12 cellular contexts compared by ENCODE assay signal in the genomic region with DNA sequence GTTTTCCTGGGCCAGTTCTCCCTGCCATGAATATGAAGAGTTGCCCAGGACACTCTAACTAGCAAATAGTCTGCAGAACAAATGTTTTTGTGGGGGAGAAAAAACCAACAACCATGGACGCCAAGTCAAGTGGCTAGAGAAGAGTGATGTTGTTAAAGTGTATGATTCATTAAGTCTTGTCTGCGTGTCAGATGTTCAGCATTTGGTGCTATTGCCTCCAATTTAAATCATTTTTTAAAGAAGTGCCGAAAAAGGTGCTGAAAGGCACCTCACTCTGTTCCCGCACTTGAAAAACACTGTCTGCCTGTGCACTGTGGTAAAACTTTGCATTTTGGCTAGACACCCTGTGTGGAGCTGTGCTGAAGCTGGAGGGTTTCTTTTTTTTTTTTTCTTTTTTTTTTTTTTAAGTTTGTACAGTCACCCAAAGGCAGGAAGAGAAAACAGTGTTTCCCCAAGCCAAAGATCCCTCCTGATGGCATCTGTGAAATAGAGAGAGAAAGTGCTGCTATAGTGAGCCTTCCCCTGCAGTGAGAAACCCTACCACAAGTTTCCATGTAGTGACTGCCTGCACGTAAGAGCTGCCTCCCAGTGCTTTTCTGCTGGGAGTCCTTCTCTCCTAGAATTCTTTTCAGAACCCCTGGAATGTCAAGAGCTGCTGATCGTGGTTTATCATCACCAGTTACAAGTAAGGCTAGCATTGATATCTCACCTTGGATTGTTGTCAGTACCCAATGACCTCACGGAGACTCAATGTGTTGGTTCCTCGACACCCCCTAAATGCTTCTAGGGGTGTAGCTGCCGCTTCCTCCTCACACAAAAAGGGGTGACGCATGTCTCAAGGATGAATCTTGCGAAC.
DNase-seq lines count a peak whose midpoint lies in the region; ATAC-seq and TF ChIP-seq lines count a peak whose summit lies in the region.
"Had no signal": no experiment of that assay in that cellular context is flagged by ENCODE, and none has a peak within 500 bp of the region (broad histone marks: within the 10 kb centered on the region; RNA-seq: fewer than 3 reads in every experiment).

No MANE protein-coding gene starts in this region.

- H3K36me3 Mint-ChIP-seq in nephron progenitor cell (ENCODE audit: low read depth): no peaks in the 10 kb centered on the region
- no peaks in the 10 kb centered on the region for H3K36me3 Mint-ChIP-seq in activated CD8-positive, alpha-beta memory T cell treated with anti-CD3 and anti-CD28 coated beads, Interleukin-2, amount 10 ng/mL, durations not matched to agents 7 days and 5 days

- no peaks in the 10 kb centered on the region for H3K9me3 ChIP-seq in upper lobe of right lung
- H3K9me3 ChIP-seq: neutrophil, thoracic aorta had no signal

- H3K4me3 ChIP-seq in upper lobe of right lung: no peak overlapping the region
- H3K4me3 ChIP-seq: thoracic aorta had no signal

- no peak for DNase-seq in nephron progenitor cell
- DNase-seq in activated CD8-positive, alpha-beta memory T cell treated with anti-CD3 and anti-CD28 coated beads, Interleukin-2, amount 10 ng/mL, durations not matched to agents 7 days and 5 days: no peak
- DNase-seq in upper lobe of right lung: no peak
- no peak for DNase-seq in NCI-H748 (lab: John Stamatoyannopoulos, UW; ENCODE audit: unreplicated experiment)
- DNase-seq: NCI-H1694 treated with DMSO at 0.1 percent for 48 hours; stimulated activated CD4-positive, alpha-beta T cell treated with anti-CD3 and anti-CD28 coated beads, Interleukin-2, amount 100 ng/mL, for 24 hours had no signal

- peak overlapping the region; percentile 93 for H3K27ac Mint-ChIP-seq in nephron progenitor cell
- H3K27ac Mint-ChIP-seq in activated CD8-positive, alpha-beta memory T cell treated with anti-CD3 and anti-CD28 coated beads, Interleukin-2, amount 10 ng/mL, durations not matched to agents 7 days and 5 days: no peak overlapping the region

- H3K4me3 Mint-ChIP-seq in nephron progenitor cell: no peak overlapping the region
- no peak overlapping the region for H3K4me3 Mint-ChIP-seq in activated CD8-positive, alpha-beta memory T cell treated with anti-CD3 and anti-CD28 coated beads, Interleukin-2, amount 10 ng/mL, durations not matched to agents 7 days and 5 days

- TF ChIP-seq CTCF in nephron progenitor cell (IDR thresholded peaks at IDR 0.05) (no peak), upper lobe of right lung (IDR thresholded peaks at IDR 0.05) (no peak)

- intact Hi-C loops in upper lobe of right lung (cut with DNase I): no loop called here

- H3K9me3 Mint-ChIP-seq in nephron progenitor cell: no peaks in the 10 kb centered on the region
- no peaks in the 10 kb centered on the region for H3K9me3 Mint-ChIP-seq in activated CD8-positive, alpha-beta memory T cell treated with anti-CD3 and anti-CD28 coated beads, Interleukin-2, amount 10 ng/mL, durations not matched to agents 7 days and 5 days (ENCODE audit: low read depth)

- ATAC-seq in GM18867 (IDR thresholded peaks at IDR 0.05; ENCODE audit: unreplicated experiment): peak; percentile 63
- peak; percentile 65 for ATAC-seq in GM21619 (IDR thresholded peaks at IDR 0.05; ENCODE audit: unreplicated experiment)
- peak; percentile 52 for ATAC-seq in HG03354 (IDR thresholded peaks at IDR 0.05; ENCODE audit: poor library complexity, severe bottlenecking, unreplicated experiment)
- ATAC-seq in activated CD8-positive, alpha-beta memory T cell treated with anti-CD3 and anti-CD28 coated beads, Interleukin-2, amount 10 ng/mL, durations not matched to agents 7 days and 5 days: no peak
- no peak for ATAC-seq in upper lobe of right lung

- CTCF ChIA-PET in activated CD8-positive, alpha-beta memory T cell treated with anti-CD3 and anti-CD28 coated beads, Interleukin-2, amount 10 ng/mL, durations not matched to agents 7 days and 5 days (lab: Charles Lee): no interaction called here

- peaks cover 3% of the 10 kb centered on the region for H3K27me3 ChIP-seq in upper lobe of right lung
- H3K27me3 ChIP-seq: neutrophil had no signal

- no peaks in the 10 kb centered on the region for H3K4me1 ChIP-seq in upper lobe of right lung

- H3K36me3 ChIP-seq in upper lobe of right lung: no peaks in the 10 kb centered on the region
- H3K36me3 ChIP-seq: neutrophil, thoracic aorta had no signal

- no peak overlapping the region for H3K27ac ChIP-seq in upper lobe of right lung
- H3K27ac ChIP-seq: HL-60, neutrophil, thoracic aorta had no signal

- H3K4me1 Mint-ChIP-seq in nephron progenitor cell: peaks cover 15% of the 10 kb centered on the region
- no peaks in the 10 kb centered on the region for H3K4me1 Mint-ChIP-seq in activated CD8-positive, alpha-beta memory T cell treated with anti-CD3 and anti-CD28 coated beads, Interleukin-2, amount 10 ng/mL, durations not matched to agents 7 days and 5 days

- peaks cover 4% of the 10 kb centered on the region for H3K27me3 Mint-ChIP-seq in nephron progenitor cell (ENCODE audit: low read depth, poor library complexity)
- H3K27me3 Mint-ChIP-seq in activated CD8-positive, alpha-beta memory T cell treated with anti-CD3 and anti-CD28 coated beads, Interleukin-2, amount 10 ng/mL, durations not matched to agents 7 days and 5 days: no peaks in the 10 kb centered on the region

Comparison
In these comparisons a context has a peak if more than half of its experiments do, and no peak if none do; other contexts are left out.
1. ATAC-seq: peak in GM18867 (single experiment), GM21619 (single experiment) and HG03354 (single experiment); none in activated CD8-positive, alpha-beta memory T cell treated with anti-CD3 and anti-CD28 coated beads, Interleukin-2, amount 10 ng/mL, durations not matched to agents 7 days and 5 days (single experiment) and upper lobe of right lung (single experiment).